ENCODE assay signal across 8 cellular contexts in genomic region chr2:113756088-113757058, GRCh38. TPM values are rescaled to one million over a fixed set of nuclear protein-coding genes. Genes with fewer than 3 reads are reported as not detected.
A peak's percentile ranks its signal among the peaks of the same experiment; 100 is the strongest.
DNase-seq lines count a peak whose midpoint lies in the region; ATAC-seq and TF ChIP-seq lines count a peak whose summit lies in the region.

SLC35F5 (minus strand) TSS chr2:113756642; CDS start chr2:113756409, 233 bp downstream.

- peaks cover 21% of the 10 kb centered on the region for H3K4me1 Mint-ChIP-seq in activated T-cell treated with anti-CD3 and anti-CD28 coated beads, Interleukin-2, amount 50 U/mL, for 4 hours (ENCODE audit: low read depth)

- no peaks in the 10 kb centered on the region for H3K27me3 Mint-ChIP-seq in activated T-cell treated with anti-CD3 and anti-CD28 coated beads, Interleukin-2, amount 50 U/mL, for 4 hours (ENCODE audit: low read depth)

- no peaks in the 10 kb centered on the region for H3K9me3 Mint-ChIP-seq in activated T-cell treated with anti-CD3 and anti-CD28 coated beads, Interleukin-2, amount 50 U/mL, for 4 hours

- peaks cover 7% of the 10 kb centered on the region for H3K36me3 Mint-ChIP-seq in activated T-cell treated with anti-CD3 and anti-CD28 coated beads, Interleukin-2, amount 50 U/mL, for 4 hours (ENCODE audit: insufficient read depth)

- ATAC-seq in GM21786 (IDR thresholded peaks at IDR 0.05; ENCODE audit: unreplicated experiment) (peak; percentile 78), Panc1 (peak; percentile 99)
- peak; percentile 90 to 91 for ATAC-seq in activated T-cell treated with anti-CD3 and anti-CD28 coated beads, Interleukin-2, amount 50 U/mL, for 4 hours

- in situ Hi-C loops in Panc1 (cut with HindIII; ENCODE audit: low pct_unique_long_range_greater_than_20kb, low sequenced_read_pairs): no loop called here

- DNase-seq in DMS79 (lab: John Stamatoyannopoulos, UW) (peak; percentile 51), Panc1 (ENCODE audit: low read depth, low spot score) (no peak)
- DNase-seq in activated T-cell treated with anti-CD3 and anti-CD28 coated beads, Interleukin-2, amount 50 U/mL, for 4 hours: peak; percentile 90
- peak; percentile 85 for DNase-seq in stimulated activated CD8-positive, alpha-beta memory T cell treated with anti-CD3 and anti-CD28 coated beads, Interleukin-7, amount 100 ng/mL, for 24 hours (ENCODE audit: low read depth)

- TF ChIP-seq CTCF in KMS-11 (conservative IDR thresholded peaks at IDR 0.05; ENCODE audit: low read depth, low read length) (no peak), Panc1 (IDR thresholded peaks at IDR 0.05) (no peak)

- peak within 1 kb of the TSS; percentile 73 for H3K9ac ChIP-seq in KMS-11

- H2AFZ ChIP-seq in KMS-11 (ENCODE audit: low read depth): peak within 1 kb of the TSS; percentile 56

- peak within 1 kb of the TSS; percentile 77 for H3K4me2 ChIP-seq in KMS-11

- H3K9me3 ChIP-seq in Panc1 (ENCODE audit: control insufficient read depth, insufficient read depth, low read depth, low read length) (no peaks in the 10 kb centered on the region), esophagus (ENCODE audit: control insufficient read depth in 2 of 2, insufficient read depth in 1 of 2, low read depth in 1 of 2, low read length in 1 of 2) (no peaks in the 10 kb centered on the region), muscle layer of duodenum (ENCODE audit: control insufficient read depth in 1 of 2, low read length in 2 of 2) (no peaks in the 10 kb centered on the region)

- BruUV-seq in Panc1 (replicated peaks; lab: Mats Ljungman, UMichigan): no TSS peak

- H3K4me3 Mint-ChIP-seq in activated T-cell treated with anti-CD3 and anti-CD28 coated beads, Interleukin-2, amount 50 U/mL, for 4 hours: peak within 1 kb of the TSS; percentile 87

- intact Hi-C loops in Panc1 (cut with micrococcal nuclease; ENCODE audit: unreplicated experiment): no loop called here

- H3K4me3 ChIP-seq in KMS-11 (IDR thresholded peaks at IDR 0.05; ENCODE audit: insufficient read depth, low read depth, low read length): peak within 1 kb of the TSS; percentile 75
- H3K4me3 ChIP-seq in Panc1 (ENCODE audit: low read depth in 2 of 2, low read length in 2 of 2): peak within 1 kb of the TSS; percentile 85 to 89
- H3K4me3 ChIP-seq in esophagus (ENCODE audit: low read depth in 1 of 2, low read length in 2 of 2): peak within 1 kb of the TSS; percentile 88 to 100
- H3K4me3 ChIP-seq in muscle layer of duodenum (ENCODE audit: low read depth in 1 of 2, low read length in 2 of 2): peak within 1 kb of the TSS; percentile 99

- POLR2A ChIA-PET in Panc1 (lab: Charles Lee): no interaction called here

- 0% methylated on average over 89 to 99 of the region's 99 CpGs for WGBS in esophagus, 2 donors

- peaks cover 14% of the 10 kb centered on the region; the same call in 1 of the 2 replicates for H3K79me2 ChIP-seq in KMS-11 (ENCODE audit: insufficient read depth, low read depth)

- CTCF ChIA-PET in Panc1 (lab: Charles Lee): no interaction called here

- H3K27me3 ChIP-seq in KMS-11 (ENCODE audit: insufficient read depth, low read depth) (no peaks in the 10 kb centered on the region), Panc1 (ENCODE audit: control insufficient read depth, insufficient read depth, low read length) (no peaks in the 10 kb centered on the region), esophagus (ENCODE audit: control insufficient read depth in 1 of 2, insufficient read depth in 2 of 2, low read length in 2 of 2) (no peaks in the 10 kb centered on the region), muscle layer of duodenum (ENCODE audit: low read depth, low read length) (no peaks in the 10 kb centered on the region)

- no peaks in the 10 kb centered on the region for H3K36me3 ChIP-seq in KMS-11 (ENCODE audit: insufficient read depth)
- peaks cover 7% of the 10 kb centered on the region for H3K36me3 ChIP-seq in Panc1 (ENCODE audit: control insufficient read depth, insufficient read depth, low read length)
- no peaks in the 10 kb centered on the region for H3K36me3 ChIP-seq in esophagus (ENCODE audit: control insufficient read depth in 2 of 2, insufficient read depth in 2 of 2, low read length in 1 of 2)
- peaks cover 0 to 4% of the 10 kb centered on the region in 2 donors for H3K36me3 ChIP-seq in muscle layer of duodenum (ENCODE audit: control insufficient read depth in 1 of 2, insufficient read depth in 2 of 2, low read length in 2 of 2)

- H3K4me1 ChIP-seq in KMS-11 (ENCODE audit: low read depth, poor library complexity, severe bottlenecking): peaks cover 9% of the 10 kb centered on the region
- H3K4me1 ChIP-seq in Panc1 (ENCODE audit: control insufficient read depth, insufficient read depth, low read length): peaks cover 12% of the 10 kb centered on the region; the same call in 1 of the 2 replicates
- no peaks in the 10 kb centered on the region for H3K4me1 ChIP-seq in esophagus (ENCODE audit: control insufficient read depth in 2 of 2, insufficient read depth in 2 of 2, low read length in 1 of 2)
- peaks cover 0 to 20% of the 10 kb centered on the region in 2 donors for H3K4me1 ChIP-seq in muscle layer of duodenum (ENCODE audit: control insufficient read depth in 1 of 2, insufficient read depth in 2 of 2, low read length in 2 of 2)

- H3K27ac ChIP-seq in KMS-11 (peak within 1 kb of the TSS; percentile 87), Panc1 (ENCODE audit: low read length) (peak within 1 kb of the TSS; percentile 96), esophagus (ENCODE audit: low read depth in 2 of 2, low read length in 1 of 2) (peak within 1 kb of the TSS; percentile 92 to 99), muscle layer of duodenum (ENCODE audit: low read length) (peak within 1 kb of the TSS; percentile 99)

- no peaks in the 10 kb centered on the region for H4K20me1 ChIP-seq in KMS-11 (ENCODE audit: insufficient read depth)

RNA-seq across cellular contexts. Expression of gene SLC35F5, which starts in this region (rescaled TPM):
- total RNA-seq in Panc1 (2021; ENCODE audit: unreplicated experiment): 89.8 TPM
- 34.3 TPM for polyA plus RNA-seq in Panc1 (2012; ENCODE audit: insufficient read length)
- total RNA-seq in activated T-cell treated with anti-CD3 and anti-CD28 coated beads, Interleukin-2, amount 50 U/mL, for 4 hours: 10 to 100 TPM; 14.4 to 18.6 (median 15.6) TPM
- 10 to 100 TPM; 19.8 to 31.3 TPM for polyA plus RNA-seq in esophagus
